Comparison of ENCODE assay signal across 9 cellular contexts in genomic region chrX:21479695-21480280, GRCh38.
A peak's percentile ranks its signal among the peaks of the same experiment; 100 is the strongest.
DNase-seq lines count a peak whose midpoint lies in the region; ATAC-seq and TF ChIP-seq lines count a peak whose summit lies in the region.
"Had no signal": no experiment of that assay in that cellular context is flagged by ENCODE, and none has a peak within 500 bp of the region (broad histone marks: within the 10 kb centered on the region; RNA-seq: fewer than 3 reads in every experiment).

No MANE protein-coding gene starts in this region.

- DNase-seq in NCI-H510A treated with DMSO at 0.1 percent for 48 hours (lab: John Stamatoyannopoulos, UW) (peak; percentile 41), NCI-H510A (lab: John Stamatoyannopoulos, UW) (no peak), NCI-H748 (lab: John Stamatoyannopoulos, UW; ENCODE audit: unreplicated experiment) (peak; percentile 77), lower lobe of right lung (no peak)
- DNase-seq in central memory CD4-positive, alpha-beta T cell = peak; percentile 19

- H3K4me3 Mint-ChIP-seq in activated T-helper 17 cell treated with anti-CD3 and anti-CD28 coated beads, Interleukin-2, amount 50 U/mL, for 72 hours = no peak overlapping the region

- H3K4me1 Mint-ChIP-seq in activated T-helper 17 cell treated with anti-CD3 and anti-CD28 coated beads, Interleukin-2, amount 50 U/mL, for 72 hours = no peaks in the 10 kb centered on the region

- H3K4me1 ChIP-seq in lower lobe of right lung = no peaks in the 10 kb centered on the region

- H3K9me3 Mint-ChIP-seq in activated T-helper 17 cell treated with anti-CD3 and anti-CD28 coated beads, Interleukin-2, amount 50 U/mL, for 72 hours = no peaks in the 10 kb centered on the region

- no peak overlapping the region for H3K27ac ChIP-seq in lower lobe of right lung
- H3K27ac ChIP-seq: BLaER1 treated with 17β-estradiol and CSF1 and Interleukin-3, amounts not matched to agents 10 nM and 100 nM had no signal

- no peaks in the 10 kb centered on the region for H3K36me3 Mint-ChIP-seq in activated T-helper 17 cell treated with anti-CD3 and anti-CD28 coated beads, Interleukin-2, amount 50 U/mL, for 72 hours (ENCODE audit: low read depth)

- ATAC-seq in GM19455 (IDR thresholded peaks at IDR 0.05; ENCODE audit: unreplicated experiment) (peak; percentile 91), HG03469 (IDR thresholded peaks at IDR 0.05; ENCODE audit: unreplicated experiment) (peak; percentile 83), lower lobe of right lung (peak; percentile 23 to 69)
- ATAC-seq in activated T-helper 17 cell treated with anti-CD3 and anti-CD28 coated beads, Interleukin-2, amount 50 U/mL, for 72 hours (replicated peaks) = no peak

- TF ChIP-seq CTCF in lower lobe of right lung (IDR thresholded peaks at IDR 0.05) = peak; percentile 46

- H3K27me3 ChIP-seq in lower lobe of right lung (ENCODE audit: low read depth) = no peaks in the 10 kb centered on the region
- H3K27me3 ChIP-seq: BLaER1 treated with 17β-estradiol and CSF1 and Interleukin-3, amounts not matched to agents 10 nM and 100 nM had no signal

- intact Hi-C loops in lower lobe of right lung (cut with DNase I) = no loop called here

- H3K27ac Mint-ChIP-seq in activated T-helper 17 cell treated with anti-CD3 and anti-CD28 coated beads, Interleukin-2, amount 50 U/mL, for 72 hours = no peak overlapping the region

- no peaks in the 10 kb centered on the region for H3K27me3 Mint-ChIP-seq in activated T-helper 17 cell treated with anti-CD3 and anti-CD28 coated beads, Interleukin-2, amount 50 U/mL, for 72 hours

- no peak overlapping the region for H3K4me3 ChIP-seq in lower lobe of right lung
- H3K4me3 ChIP-seq: BLaER1 treated with 17β-estradiol and CSF1 and Interleukin-3, amounts not matched to agents 10 nM and 100 nM had no signal

- no peaks in the 10 kb centered on the region for H3K9me3 ChIP-seq in lower lobe of right lung
- H3K9me3 ChIP-seq: BLaER1 treated with 17β-estradiol and CSF1 and Interleukin-3, amounts not matched to agents 10 nM and 100 nM had no signal

- no peaks in the 10 kb centered on the region for H3K36me3 ChIP-seq in lower lobe of right lung
- H3K36me3 ChIP-seq: BLaER1 treated with 17β-estradiol and CSF1 and Interleukin-3, amounts not matched to agents 10 nM and 100 nM had no signal

Comparison
In these comparisons a context has a peak if more than half of its experiments do, and no peak if none do; other contexts are left out.
1. DNase-seq: peak in NCI-H510A treated with DMSO at 0.1 percent for 48 hours (single experiment), NCI-H748 (single experiment) and central memory CD4-positive, alpha-beta T cell (single experiment); none in NCI-H510A (single experiment) and lower lobe of right lung (single experiment).